In genomic region chr2:86732837-86733236, GRCh38 we compare ENCODE assay signal across 5 cellular contexts. TPM values are rescaled to one million over a fixed set of nuclear protein-coding genes. Genes with fewer than 3 reads are reported as not detected.
"Had no signal": no experiment of that assay in that cellular context is flagged by ENCODE, and none has a peak within 500 bp of the region (broad histone marks: within the 10 kb centered on the region; RNA-seq: fewer than 3 reads in every experiment).

No MANE protein-coding gene starts in this region.

RNA-seq across cellular contexts. Expression of gene CD8A, which starts 57.9 kb away (rescaled TPM):
- total RNA-seq: H4, H7, H9, HFFc6 had no signal
- polyA plus RNA-seq: GM23248 had no signal
